16 cellular contexts compared by ENCODE assay signal in genomic region chrX:87140800-87141483, GRCh38.
DNase-seq lines count a peak whose midpoint lies in the region; ATAC-seq and TF ChIP-seq lines count a peak whose summit lies in the region.
"Had no signal": no experiment of that assay in that cellular context is flagged by ENCODE, and none has a peak within 500 bp of the region (broad histone marks: within the 10 kb centered on the region; RNA-seq: fewer than 3 reads in every experiment).

No MANE protein-coding gene starts in this region.

- no peaks in the 10 kb centered on the region for H4K20me1 ChIP-seq in osteoblast (ENCODE audit: insufficient read depth, low read length)

- DNase-seq in NCI-H748 treated with DMSO at 0.1 percent for 48 hours (lab: John Stamatoyannopoulos, UW) (peak; percentile 37), Panc1 (ENCODE audit: low read depth, low spot score) (no peak), osteoblast (ENCODE audit: insufficient read length, low spot score, missing footprints) (peak; percentile 13), middle frontal gyrus (ENCODE audit: extremely low spot score, low spot score) (no peak), CD14-positive monocyte (ENCODE audit: low spot score) (no peak), NCI-H2227 (lab: John Stamatoyannopoulos, UW; ENCODE audit: unreplicated experiment) (no peak)
- DNase-seq: ACHN; BE2C; C1 segment of cervical spinal cord; Caco-2; CD4-positive, alpha-beta T cell; DMS153; DMS79; GDM1; HCEC 1CT had no signal

- intact Hi-C loops in Panc1 (cut with micrococcal nuclease; ENCODE audit: unreplicated experiment), result no loop called here
- intact Hi-C loops in CD14-positive monocyte (cut with micrococcal nuclease), result no loop called here

- in situ Hi-C loops in Panc1 (cut with HindIII; ENCODE audit: low pct_unique_long_range_greater_than_20kb, low sequenced_read_pairs), result no loop called here

- no peak overlapping the region for H3K27ac Mint-ChIP-seq in CD14-positive monocyte
- H3K27ac Mint-ChIP-seq: CD4-positive, alpha-beta T cell; GM23338 had no signal

- CTCF ChIA-PET in Panc1 (lab: Charles Lee), result no interaction called here

- no peak overlapping the region for H3K27ac ChIP-seq in Panc1 (ENCODE audit: low read length)
- H3K27ac ChIP-seq in osteoblast (ENCODE audit: low read depth, low read length), result no peak overlapping the region

- H3K9me3 ChIP-seq in Panc1 (ENCODE audit: control insufficient read depth, insufficient read depth, low read depth, low read length), result no peaks in the 10 kb centered on the region
- no peaks in the 10 kb centered on the region for H3K9me3 ChIP-seq in osteoblast (ENCODE audit: low read depth, low read length)
- H3K9me3 ChIP-seq: BE2C, Caco-2 had no signal

- TF ChIP-seq CTCF in Panc1 (IDR thresholded peaks at IDR 0.05), result no peak
- no peak for TF ChIP-seq CTCF in osteoblast (IDR thresholded peaks at IDR 0.05; ENCODE audit: extremely low read depth, low read depth, low read length)
- TF ChIP-seq CTCF in CD14-positive monocyte (IDR thresholded peaks at IDR 0.05), result no peak

- peaks cover 0 to 3% (median 0%) of the 10 kb centered on the region in 7 donors for H3K9me3 Mint-ChIP-seq in CD14-positive monocyte
- H3K9me3 Mint-ChIP-seq: CD4-positive, alpha-beta T cell; GM23338 had no signal

- no peaks in the 10 kb centered on the region for H3K36me3 ChIP-seq in Panc1 (ENCODE audit: control insufficient read depth, insufficient read depth, low read length)
- no peaks in the 10 kb centered on the region for H3K36me3 ChIP-seq in osteoblast (ENCODE audit: insufficient read depth, low read length)
- H3K36me3 ChIP-seq: BE2C had no signal

- no peaks in the 10 kb centered on the region for H3K4me1 ChIP-seq in Panc1 (ENCODE audit: control insufficient read depth, insufficient read depth, low read length)
- H3K4me1 ChIP-seq in osteoblast (ENCODE audit: insufficient read depth, low read length), result no peaks in the 10 kb centered on the region
- H3K4me1 ChIP-seq: BE2C, Caco-2 had no signal

- BruUV-seq in Panc1 (replicated peaks; lab: Mats Ljungman, UMichigan), result no TSS peak

- no peak overlapping the region for H2AFZ ChIP-seq in osteoblast (ENCODE audit: low read length)
- H2AFZ ChIP-seq: GM23338 had no signal

- no peaks in the 10 kb centered on the region for H3K27me3 ChIP-seq in Panc1 (ENCODE audit: control insufficient read depth, insufficient read depth, low read length)
- no peaks in the 10 kb centered on the region for H3K27me3 ChIP-seq in osteoblast (ENCODE audit: insufficient read depth, low read length)
- H3K27me3 ChIP-seq: BE2C had no signal

- H3K79me2 ChIP-seq in osteoblast (ENCODE audit: insufficient read depth, low read length), result no peaks in the 10 kb centered on the region

- no peaks in the 10 kb centered on the region for H3K36me3 Mint-ChIP-seq in CD14-positive monocyte

- peaks cover 0 to 2% (median 1%) of the 10 kb centered on the region in 3 donors for H3K27me3 Mint-ChIP-seq in CD14-positive monocyte (ENCODE audit: low read depth in 3 of 3)
- H3K27me3 Mint-ChIP-seq: CD4-positive, alpha-beta T cell had no signal

- H3K4me1 Mint-ChIP-seq in CD14-positive monocyte, result no peaks in the 10 kb centered on the region
- H3K4me1 Mint-ChIP-seq: GM23338 had no signal

- POLR2A ChIA-PET in Panc1 (lab: Charles Lee), result no interaction called here

- H3K4me2 ChIP-seq in osteoblast (ENCODE audit: insufficient read depth, low read length), result no peak overlapping the region
- H3K4me2 ChIP-seq: GM23338 had no signal

- no peak overlapping the region for H3K4me3 Mint-ChIP-seq in CD14-positive monocyte
- H3K4me3 Mint-ChIP-seq: CD4-positive, alpha-beta T cell; GM23338 had no signal

- no peak for ATAC-seq in Panc1
- ATAC-seq: GM23338 had no signal

- peak overlapping the region; percentile 21 to 27; a peak in 3 of 4 replicates for H3K4me3 ChIP-seq in Panc1 (ENCODE audit: low read depth in 2 of 2, low read length in 2 of 2)
- no peak overlapping the region for H3K4me3 ChIP-seq in osteoblast (ENCODE audit: insufficient read depth, low read length)
- H3K4me3 ChIP-seq: GM23338 had no signal

Comparison
In these comparisons a context has a peak if more than half of its experiments do, and no peak if none do; other contexts are left out.
1. DNase-seq: peak in NCI-H748 treated with DMSO at 0.1 percent for 48 hours (single experiment) and osteoblast (single experiment); none in Panc1 (single experiment), middle frontal gyrus (single experiment), CD14-positive monocyte (single experiment) and NCI-H2227 (single experiment).